6 cellular contexts compared by ENCODE assay signal in genomic region chr16:31141489-31142108, GRCh38. TPM values are rescaled to one million over a fixed set of nuclear protein-coding genes. Genes with fewer than 3 reads are reported as not detected.
DNase-seq lines count a peak whose midpoint lies in the region; ATAC-seq and TF ChIP-seq lines count a peak whose summit lies in the region.

No MANE protein-coding gene starts in this region.

- peaks cover 64% of the 10 kb centered on the region for H3K4me1 Mint-ChIP-seq in dendritic cell treated with granulocyte-macrophage colony-stimulating factor and Interleukin-4, amounts not matched to agents 40 ng/mL and 50 ng/mL, for 4 days (ENCODE audit: low read depth)

- H3K27me3 ChIP-seq in prostate gland (replicated peaks; ENCODE audit: insufficient read depth), result no peaks in the 10 kb centered on the region

- no peak for TF ChIP-seq CTCF in prostate gland (IDR thresholded peaks at IDR 0.05)

- H3K9me3 ChIP-seq in prostate gland, result no peaks in the 10 kb centered on the region

- peak overlapping the region; percentile 80 to 82 for H3K27ac ChIP-seq in prostate gland

- no peaks in the 10 kb centered on the region for H3K9me3 Mint-ChIP-seq in dendritic cell treated with granulocyte-macrophage colony-stimulating factor and Interleukin-4, amounts not matched to agents 40 ng/mL and 50 ng/mL, for 4 days

- H3K27ac Mint-ChIP-seq in dendritic cell treated with granulocyte-macrophage colony-stimulating factor and Interleukin-4, amounts not matched to agents 40 ng/mL and 50 ng/mL, for 4 days, result peak overlapping the region; percentile 89

- H3K4me3 ChIP-seq in prostate gland, result peak overlapping the region; percentile 5 to 51

- H3K4me1 ChIP-seq in prostate gland (replicated peaks), result peaks cover 7% of the 10 kb centered on the region

- no peaks in the 10 kb centered on the region for H3K36me3 ChIP-seq in prostate gland

- 10% methylated on average over 9 of the region's 10 CpGs for WGBS in prostate gland

- H3K4me3 Mint-ChIP-seq in dendritic cell treated with granulocyte-macrophage colony-stimulating factor and Interleukin-4, amounts not matched to agents 40 ng/mL and 50 ng/mL, for 4 days, result peak overlapping the region; percentile 65

- TF ChIP-seq POLR2A in prostate gland (IDR thresholded peaks at IDR 0.05), result no peak

- H3K36me3 Mint-ChIP-seq in dendritic cell treated with granulocyte-macrophage colony-stimulating factor and Interleukin-4, amounts not matched to agents 40 ng/mL and 50 ng/mL, for 4 days (ENCODE audit: low read depth), result peaks cover 50% of the 10 kb centered on the region

- no peaks in the 10 kb centered on the region for H3K27me3 Mint-ChIP-seq in dendritic cell treated with granulocyte-macrophage colony-stimulating factor and Interleukin-4, amounts not matched to agents 40 ng/mL and 50 ng/mL, for 4 days

- ATAC-seq in HG02571 (IDR thresholded peaks at IDR 0.05; ENCODE audit: unreplicated experiment), result no peak

- intact Hi-C loops in dendritic cell treated with granulocyte-macrophage colony-stimulating factor and Interleukin-4, amounts not matched to agents 40 ng/mL and 50 ng/mL, for 4 days (cut with micrococcal nuclease), result loop anchor here (1.0 to 5.0 kb wide), 3 partner anchors 23 to 67 kb away; partner anchors contain the start of genes BCKDK, ZNF646 and ZNF668
- intact Hi-C loops in prostate gland (cut with DNase I), result loop anchor here (1.0 to 5.0 kb wide), 3 partner anchors 34 to 49 kb away; partner anchors contain the start of genes BCKDK, FUS and VKORC1

- DNase-seq in activated naive CD4-positive, alpha-beta T cell treated with Interleukin-2 at 50 U/mL for 16 hours, result peak; percentile 4
- DNase-seq in activated naive CD4-positive, alpha-beta T cell treated with anti-CD3 and anti-CD28 coated beads, Interleukin-2, amount 50 U/mL, for 16 hours, result no peak
- DNase-seq in prostate gland (ENCODE audit: low spot score), result no peak
- no peak for DNase-seq in stimulated activated CD4-positive, alpha-beta T cell treated with anti-CD3 and anti-CD28 coated beads, Interleukin-4, amount 100 ng/mL, for 1 hour

RNA-seq across cellular contexts. Expression of gene PRSS8, which starts 6.1 kb away (rescaled TPM):
- total RNA-seq in prostate gland, result 100 to 1,000 TPM in 1 of 2 donors, 10 to 100 TPM in 1; 29.9 to 118 TPM

RNA-seq across cellular contexts. Expression of gene PRSS36, which starts 8.3 kb away (rescaled TPM):
- total RNA-seq in prostate gland, result 1 to 10 TPM; 4.3 to 4.7 TPM

RNA-seq across cellular contexts. Expression of gene KAT8, which starts 24.1 kb away (rescaled TPM):
- 100 to 1,000 TPM in 1 of 2 donors, 10 to 100 TPM in 1; 92.6 to 115 TPM for total RNA-seq in prostate gland

RNA-seq across cellular contexts. Expression of gene BCKDK, which starts 33.4 kb away (rescaled TPM):
- 10 to 100 TPM; 78.5 to 80.6 TPM for total RNA-seq in prostate gland

RNA-seq across cellular contexts. Expression of gene FUS, which starts 38.3 kb away (rescaled TPM):
- total RNA-seq in prostate gland, result 10 to 100 TPM; 48.6 to 87.5 TPM
